Comparison of ENCODE assay signal across 8 cellular contexts in the genomic region with DNA sequence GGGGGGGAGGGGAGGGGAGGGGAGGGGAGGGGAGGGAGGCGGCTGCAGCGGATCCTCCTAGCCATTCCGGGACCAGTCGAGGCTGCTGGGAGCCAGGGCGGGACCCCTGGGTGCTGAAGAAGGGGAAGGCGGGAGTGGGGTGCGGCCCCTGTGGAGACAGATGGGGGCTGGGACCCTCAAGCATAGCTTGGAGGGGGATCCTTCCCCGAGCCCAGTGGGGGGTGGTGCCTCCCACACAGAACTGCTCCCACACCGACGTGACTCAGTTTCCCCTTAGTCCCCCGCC. TPM values are rescaled to one million over a fixed set of nuclear protein-coding genes. Genes with fewer than 3 reads are reported as not detected.
A peak's percentile ranks its signal among the peaks of the same experiment; 100 is the strongest.
DNase-seq lines count a peak whose midpoint lies in the region; ATAC-seq lines count a peak whose summit lies in the region.

No MANE protein-coding gene starts in this region.

- H3K9ac ChIP-seq in iPS-15b (ENCODE audit: low read depth, low read length), result peak overlapping the region; percentile 76

- peaks cover 13% of the 10 kb centered on the region for H3K36me3 Mint-ChIP-seq in activated CD4-positive, alpha-beta memory T cell treated with anti-CD3 and anti-CD28 coated beads, Interleukin-2, amount 10 ng/mL, durations not matched to agents 7 days and 5 days (ENCODE audit: low read depth)
- H3K36me3 Mint-ChIP-seq in stimulated activated memory B cell treated with anti-CD40 and anti-IgM and Interleukin-4, amounts not matched to agents 10 μg/mL and 1 μg/mL and 100 μg/mL, for 72 hours, result peaks cover 11% of the 10 kb centered on the region

- no peak overlapping the region for H3K27ac Mint-ChIP-seq in activated CD4-positive, alpha-beta memory T cell treated with anti-CD3 and anti-CD28 coated beads, Interleukin-2, amount 10 ng/mL, durations not matched to agents 7 days and 5 days
- H3K27ac Mint-ChIP-seq in stimulated activated memory B cell treated with anti-CD40 and anti-IgM and Interleukin-4, amounts not matched to agents 10 μg/mL and 1 μg/mL and 100 μg/mL, for 72 hours, result no peak overlapping the region

- CTCF ChIA-PET in activated CD4-positive, alpha-beta memory T cell treated with anti-CD3 and anti-CD28 coated beads, Interleukin-2, amount 10 ng/mL, durations not matched to agents 7 days and 5 days (lab: Charles Lee), result interaction anchor here (0.6 to 5.1 kb wide), 11 partner anchors 9 to 659 kb away, joined by 3 to 37 read pairs (median 9); partner anchors contain the start of genes DDX41 and MXD3

- DNase-seq in H7 (no peak), NCI-H2107 (lab: John Stamatoyannopoulos, UW) (no peak), foreskin melanocyte (no peak), hepatic stellate cell (ENCODE audit: low spot score) (no peak)
- no peak for DNase-seq in activated CD4-positive, alpha-beta memory T cell treated with anti-CD3 and anti-CD28 coated beads, Interleukin-2, amount 10 ng/mL, durations not matched to agents 7 days and 5 days

- H3K4me1 ChIP-seq in iPS-15b (ENCODE audit: control insufficient read depth, insufficient read depth, low read length), result peaks cover 24% of the 10 kb centered on the region

- peaks cover 49% of the 10 kb centered on the region for H3K4me1 Mint-ChIP-seq in activated CD4-positive, alpha-beta memory T cell treated with anti-CD3 and anti-CD28 coated beads, Interleukin-2, amount 10 ng/mL, durations not matched to agents 7 days and 5 days
- H3K4me1 Mint-ChIP-seq in stimulated activated memory B cell treated with anti-CD40 and anti-IgM and Interleukin-4, amounts not matched to agents 10 μg/mL and 1 μg/mL and 100 μg/mL, for 72 hours, result peaks cover 82% of the 10 kb centered on the region

- H3K36me3 ChIP-seq in H7 (replicated peaks; ENCODE audit: control insufficient read depth, insufficient read depth, low read length) (peaks cover 13% of the 10 kb centered on the region), iPS-15b (ENCODE audit: control insufficient read depth, insufficient read depth, low read length) (peaks cover 7% of the 10 kb centered on the region)

- H3K9me3 Mint-ChIP-seq in activated CD4-positive, alpha-beta memory T cell treated with anti-CD3 and anti-CD28 coated beads, Interleukin-2, amount 10 ng/mL, durations not matched to agents 7 days and 5 days, result no peaks in the 10 kb centered on the region
- H3K9me3 Mint-ChIP-seq in stimulated activated memory B cell treated with anti-CD40 and anti-IgM and Interleukin-4, amounts not matched to agents 10 μg/mL and 1 μg/mL and 100 μg/mL, for 72 hours, result no peaks in the 10 kb centered on the region

- H3K27me3 ChIP-seq in H7 (ENCODE audit: control insufficient read depth, insufficient read depth, low read length) (peaks cover 11% of the 10 kb centered on the region), iPS-15b (ENCODE audit: control insufficient read depth, insufficient read depth, low read length) (peaks cover 12% of the 10 kb centered on the region)

- H3K27me3 Mint-ChIP-seq in activated CD4-positive, alpha-beta memory T cell treated with anti-CD3 and anti-CD28 coated beads, Interleukin-2, amount 10 ng/mL, durations not matched to agents 7 days and 5 days, result peaks cover 21% of the 10 kb centered on the region
- H3K27me3 Mint-ChIP-seq in stimulated activated memory B cell treated with anti-CD40 and anti-IgM and Interleukin-4, amounts not matched to agents 10 μg/mL and 1 μg/mL and 100 μg/mL, for 72 hours, result peaks cover 12% of the 10 kb centered on the region

- H3K9me3 ChIP-seq in iPS-15b (ENCODE audit: control insufficient read depth, insufficient read depth, low read length), result no peaks in the 10 kb centered on the region

- no peak for ATAC-seq in stimulated activated memory B cell treated with anti-CD40 and anti-IgM and Interleukin-4, amounts not matched to agents 10 μg/mL and 1 μg/mL and 100 μg/mL, for 72 hours
- ATAC-seq in HG03196 (IDR thresholded peaks at IDR 0.05; ENCODE audit: unreplicated experiment), result no peak

- peak overlapping the region; percentile 85 for H3K4me3 Mint-ChIP-seq in activated CD4-positive, alpha-beta memory T cell treated with anti-CD3 and anti-CD28 coated beads, Interleukin-2, amount 10 ng/mL, durations not matched to agents 7 days and 5 days
- H3K4me3 Mint-ChIP-seq in stimulated activated memory B cell treated with anti-CD40 and anti-IgM and Interleukin-4, amounts not matched to agents 10 μg/mL and 1 μg/mL and 100 μg/mL, for 72 hours, result peak overlapping the region; percentile 75

- POLR2A ChIA-PET in activated CD4-positive, alpha-beta memory T cell treated with anti-CD3 and anti-CD28 coated beads, Interleukin-2, amount 10 ng/mL, durations not matched to agents 7 days and 5 days (lab: Charles Lee), result interaction anchor here (1.0 to 3.7 kb wide), 12 partner anchors 12 to 187 kb away, joined by 4 to 12 read pairs (median 4); partner anchors contain the start of genes DDX41, GRK6 and LMAN2

- H3K4me3 ChIP-seq in H7 (ENCODE audit: insufficient read depth, low read depth, low read length) (peak overlapping the region; percentile 87), iPS-15b (ENCODE audit: low read depth, low read length) (peak overlapping the region; percentile 62)

RNA-seq across cellular contexts. Expression of gene PDLIM7, which starts 0.5 kb away (rescaled TPM):
- total RNA-seq in H7 (2014; rRNA removed; shearing (Covaris generic)), result 71.9 and 97.3 TPM in 2 replicates
- 10 to 100 TPM; 55.1 to 56.6 TPM for total RNA-seq in activated CD4-positive, alpha-beta memory T cell treated with anti-CD3 and anti-CD28 coated beads, Interleukin-2, amount 10 ng/mL, durations not matched to agents 7 days and 5 days

RNA-seq across cellular contexts. Expression of gene DOK3, which starts 12.7 kb away (rescaled TPM):
- total RNA-seq in H7 (2014; rRNA removed; shearing (Covaris generic)), result 0.76 and 3.2 TPM in 2 replicates
- total RNA-seq in activated CD4-positive, alpha-beta memory T cell treated with anti-CD3 and anti-CD28 coated beads, Interleukin-2, amount 10 ng/mL, durations not matched to agents 7 days and 5 days, result 1 to 10 TPM; 2.4 TPM

RNA-seq across cellular contexts. Expression of gene DDX41, which starts 19.8 kb away (rescaled TPM):
- total RNA-seq in H7 (2014; rRNA removed; shearing (Covaris generic)), result 96.5 and 106 TPM in 2 replicates
- 100 to 1,000 TPM; 105 to 107 TPM for total RNA-seq in activated CD4-positive, alpha-beta memory T cell treated with anti-CD3 and anti-CD28 coated beads, Interleukin-2, amount 10 ng/mL, durations not matched to agents 7 days and 5 days

RNA-seq across cellular contexts. Expression of gene DBN1, which starts 23.5 kb away (rescaled TPM):
- 165 and 216 TPM in 2 replicates for total RNA-seq in H7 (2014; rRNA removed; shearing (Covaris generic))
- 1 to 10 TPM; 4.9 to 5.0 TPM for total RNA-seq in activated CD4-positive, alpha-beta memory T cell treated with anti-CD3 and anti-CD28 coated beads, Interleukin-2, amount 10 ng/mL, durations not matched to agents 7 days and 5 days

RNA-seq across cellular contexts. Expression of gene PRR7, which starts 50.3 kb away (rescaled TPM):
- 11.4 and 12.1 TPM in 2 replicates for total RNA-seq in H7 (2014; rRNA removed; shearing (Covaris generic))
- 1 to 10 TPM; 4.9 to 5.8 TPM for total RNA-seq in activated CD4-positive, alpha-beta memory T cell treated with anti-CD3 and anti-CD28 coated beads, Interleukin-2, amount 10 ng/mL, durations not matched to agents 7 days and 5 days
